In the genomic region with DNA sequence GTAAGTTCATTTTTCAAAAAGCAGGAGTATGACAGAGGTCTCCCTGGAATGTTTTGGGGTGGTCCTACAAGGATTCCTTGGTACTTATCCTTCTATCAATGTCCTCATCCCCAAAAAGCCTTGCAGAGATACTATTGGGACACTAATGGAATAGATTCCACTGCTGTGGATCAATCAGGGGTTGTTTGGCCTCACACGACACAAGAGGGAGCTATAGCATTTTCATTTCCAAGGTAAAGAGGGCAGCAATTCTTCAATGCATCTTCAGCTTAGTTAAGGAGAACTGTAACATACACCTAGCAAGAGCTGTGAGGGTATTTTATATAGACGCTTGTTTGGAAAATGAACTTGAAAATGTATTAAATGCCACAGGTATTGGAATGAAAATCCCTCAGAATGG, we compare ENCODE assay signal across 14 cellular contexts. TPM values are rescaled to one million over a fixed set of nuclear protein-coding genes. Genes with fewer than 3 reads are reported as not detected.
DNase-seq lines count a peak whose midpoint lies in the region; ATAC-seq, FAIRE-seq and TF ChIP-seq lines count a peak whose summit lies in the region.
"Had no signal": no experiment of that assay in that cellular context is flagged by ENCODE, and none has a peak within 500 bp of the region (broad histone marks: within the 10 kb centered on the region; RNA-seq: fewer than 3 reads in every experiment).

No MANE protein-coding gene starts in this region.

- POLR2A ChIA-PET in Panc1 (lab: Charles Lee), result no interaction called here

- H3K4me3 ChIP-seq in Panc1 (ENCODE audit: low read depth in 2 of 2, low read length in 2 of 2) (no peak overlapping the region), fibroblast of the aortic adventitia (ENCODE audit: low read depth, low read length) (no peak overlapping the region), small intestine (ENCODE audit: low read depth in 1 of 2, low read length in 2 of 2) (no peak overlapping the region)

- no peak for ATAC-seq in Panc1
- ATAC-seq: esophagus mucosa had no signal

- H3K4me1 ChIP-seq in Panc1 (ENCODE audit: control insufficient read depth, insufficient read depth, low read length) (no peaks in the 10 kb centered on the region), small intestine (ENCODE audit: control insufficient read depth in 2 of 2, insufficient read depth in 1 of 2, low read depth in 1 of 2, low read length in 1 of 2) (no peaks in the 10 kb centered on the region)

- H3K27me3 ChIP-seq in Panc1 (ENCODE audit: control insufficient read depth, insufficient read depth, low read length) (no peaks in the 10 kb centered on the region; the same call in 1 of the 2 replicates), small intestine (ENCODE audit: control insufficient read depth in 2 of 2, insufficient read depth in 2 of 2, low read length in 2 of 2) (no peaks in the 10 kb centered on the region)

- H3K36me3 ChIP-seq in Panc1 (ENCODE audit: control insufficient read depth, insufficient read depth, low read length) (no peaks in the 10 kb centered on the region), small intestine (ENCODE audit: control insufficient read depth in 2 of 2, insufficient read depth in 2 of 2, low read length in 2 of 2) (no peaks in the 10 kb centered on the region)

- H3K27ac ChIP-seq in Panc1 (ENCODE audit: low read length), result no peak overlapping the region
- no peak overlapping the region for H3K27ac ChIP-seq in small intestine (ENCODE audit: low read depth in 1 of 2, low read length in 1 of 2)

- FAIRE-seq in small intestine (lab: Jason Lieb, UNC), result no peak
- FAIRE-seq: TTC549 had no signal

- no TSS peak for BruUV-seq in Panc1 (replicated peaks; lab: Mats Ljungman, UMichigan)

- CTCF ChIA-PET in Panc1 (lab: Charles Lee), result interaction anchor here (0.6 to 0.7 kb wide), 2 partner anchors 625 to 631 kb away, joined by 3 read pairs; no protein-coding TSS in a partner anchor

- in situ Hi-C loops in Panc1 (cut with HindIII; ENCODE audit: low pct_unique_long_range_greater_than_20kb, low sequenced_read_pairs), result no loop called here

- TF ChIP-seq CTCF in Panc1 (IDR thresholded peaks at IDR 0.05), result peak; percentile 24; the same call in 1 of the 2 replicates
- TF ChIP-seq CTCF in fibroblast of the aortic adventitia (IDR thresholded peaks at IDR 0.05; ENCODE audit: insufficient read depth, low read length), result peak; percentile 6

- intact Hi-C loops in Panc1 (cut with micrococcal nuclease; ENCODE audit: unreplicated experiment), result no loop called here

- H3K9me3 ChIP-seq in Panc1 (ENCODE audit: control insufficient read depth, insufficient read depth, low read depth, low read length), result no peaks in the 10 kb centered on the region
- no peaks in the 10 kb centered on the region for H3K9me3 ChIP-seq in small intestine (ENCODE audit: control insufficient read depth, low read depth)

- 44 to 52% (median 47%) methylated on average over 2 of the region's 2 CpGs for WGBS in small intestine, 3 donors

- peak; percentile 1 for DNase-seq in NCI-H345 treated with DMSO at 0.1 percent for 48 hours (lab: John Stamatoyannopoulos, UW; ENCODE audit: unreplicated experiment)
- DNase-seq in NCI-H345 (lab: John Stamatoyannopoulos, UW), result no peak
- DNase-seq in Panc1 (ENCODE audit: low read depth, low spot score), result no peak
- DNase-seq in fibroblast of the aortic adventitia (ENCODE audit: low read depth), result no peak
- peak; percentile 0 for DNase-seq in small intestine
- DNase-seq in superior temporal gyrus (ENCODE audit: extremely low spot score), result no peak
- DNase-seq in hypothalamus (lab: John Stamatoyannopoulos, UW), result no peak
- no peak for DNase-seq in activated naive CD4-positive, alpha-beta T cell treated with anti-CD3 and anti-CD28 coated beads, Interleukin-2, amount 50 U/mL, for 16 hours
- DNase-seq: activated naive CD4-positive, alpha-beta T cell treated with anti-CD3 and anti-CD28 coated beads for 36 hours; NCI-H1930; stimulated activated CD4-positive, alpha-beta T cell treated with anti-CD3 and anti-CD28 coated beads, Interleukin-4, amount 100 ng/mL, for 1 hour had no signal

RNA-seq across cellular contexts. Expression of a gene that starts 50.9 kb away (rescaled TPM):
- total RNA-seq in Panc1 (2021; ENCODE audit: unreplicated experiment) (not detected), fibroblast of the aortic adventitia (ENCODE audit: low replicate concordance) (not detected in 2 replicates)
- polyA plus RNA-seq in Panc1 (2012; ENCODE audit: insufficient read length), result not detected
- polyA plus RNA-seq in small intestine, result not detected
- total RNA-seq: activated naive CD4-positive, alpha-beta T cell treated with anti-CD3 and anti-CD28 coated beads for 36 hours; esophagus mucosa; urinary bladder had no signal
- polyA plus RNA-seq: urinary bladder had no signal

Comparison
In these comparisons a context has a peak if more than half of its experiments do, and no peak if none do; other contexts are left out.
1. DNase-seq: peak in NCI-H345 treated with DMSO at 0.1 percent for 48 hours (single experiment) and small intestine (single experiment); none in NCI-H345 (single experiment), Panc1 (single experiment), fibroblast of the aortic adventitia (single experiment), superior temporal gyrus (single experiment), hypothalamus (0 of 51) and activated naive CD4-positive, alpha-beta T cell treated with anti-CD3 and anti-CD28 coated beads, Interleukin-2, amount 50 U/mL, for 16 hours (single experiment).